1 cellular context compared by ENCODE assay signal in the genomic region with DNA sequence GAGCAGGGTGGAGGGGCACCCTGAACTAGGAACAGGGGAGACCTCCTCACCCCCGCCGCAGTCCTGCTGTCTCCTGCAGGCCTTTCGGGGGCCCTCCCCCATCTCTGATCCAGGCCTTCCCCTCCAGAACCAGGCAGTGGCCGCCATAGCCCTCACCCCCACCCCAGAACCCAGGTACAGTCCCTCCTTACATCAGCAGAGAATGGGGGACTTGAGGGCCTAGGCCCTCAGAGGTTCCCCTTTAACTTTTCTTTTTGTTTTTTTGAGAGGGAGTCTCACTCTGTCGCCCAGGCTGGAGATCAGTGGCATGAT.
TF ChIP-seq lines count a peak whose summit lies in the region.

No MANE protein-coding gene starts in this region.

TF ChIP-seq in HepG2, 621 proteins besides CTCF, POLR2A, EP300 and RAD21:
- TF ChIP-seq TCF12 (IDR thresholded peaks at IDR 0.05) (no peak), TCF12 (CRISPR knock-in tag; IDR thresholded peaks at IDR 0.05) (no peak), ZNF790 (CRISPR knock-in tag; IDR thresholded peaks at IDR 0.05; ENCODE audit: borderline replicate concordance) (no peak), STAT6 (CRISPR knock-in tag; IDR thresholded peaks at IDR 0.05; ENCODE audit: borderline replicate concordance) (no peak), ZNF607 (CRISPR knock-in tag; IDR thresholded peaks at IDR 0.05; ENCODE audit: borderline replicate concordance) (0 out of 2 replicates have a peak, but pooled peaks have one; percentile 16)
